ENCODE assay signal across 9 cellular contexts in genomic region chr1:33298623-33299277, GRCh38. TPM values are rescaled to one million over a fixed set of nuclear protein-coding genes. Genes with fewer than 3 reads are reported as not detected.
DNase-seq lines count a peak whose midpoint lies in the region; ATAC-seq and TF ChIP-seq lines count a peak whose summit lies in the region.
"Had no signal": no experiment of that assay in that cellular context is flagged by ENCODE, and none has a peak within 500 bp of the region (broad histone marks: within the 10 kb centered on the region; RNA-seq: fewer than 3 reads in every experiment).

No MANE protein-coding gene starts in this region.

- H3K9me3 ChIP-seq in CD8-positive, alpha-beta memory T cell (ENCODE audit: low read length), result no peaks in the 10 kb centered on the region
- no peaks in the 10 kb centered on the region for H3K9me3 ChIP-seq in naive thymus-derived CD4-positive, alpha-beta T cell (ENCODE audit: control insufficient read depth in 2 of 3, low read length in 3 of 3)

- DNase-seq in CD8-positive, alpha-beta memory T cell, result peak; percentile 21 to 62 (median 28)
- DNase-seq in HFFc6, result peak; percentile 56
- peak; percentile 38 for DNase-seq in NOMO-1 treated with DMSO at 0.1 percent for 48 hours (lab: John Stamatoyannopoulos, UW; ENCODE audit: unreplicated experiment)
- peak; percentile 60 for DNase-seq in activated CD8-positive, alpha-beta memory T cell treated with anti-CD3 and anti-CD28 coated beads, Interleukin-2, amount 50 U/mL, for 4 hours
- DNase-seq in naive thymus-derived CD4-positive, alpha-beta T cell, result peak in 8 of 9 donors; percentile 29 to 62 (median 36)
- peak; percentile 49 to 55 for DNase-seq in stimulated activated naive CD8-positive, alpha-beta T cell treated with anti-CD3 and anti-CD28 coated beads, Interleukin-15, amount 100 ng/mL, for 72 hours

- no peaks in the 10 kb centered on the region for H3K36me3 ChIP-seq in CD8-positive, alpha-beta memory T cell (ENCODE audit: insufficient read depth, low read length)
- H3K36me3 ChIP-seq in naive thymus-derived CD4-positive, alpha-beta T cell (ENCODE audit: control insufficient read depth in 2 of 3, insufficient read depth in 3 of 3, low read length in 3 of 3), result peaks cover 0 to 44% (median 0%) of the 10 kb centered on the region in 3 experiments

- POLR2A ChIA-PET in CD8-positive, alpha-beta memory T cell (lab: Charles Lee), result no interaction called here
- POLR2A ChIA-PET in naive thymus-derived CD4-positive, alpha-beta T cell (lab: Charles Lee), result no interaction called here

- no peak overlapping the region for H3K27ac ChIP-seq in CD8-positive, alpha-beta memory T cell (ENCODE audit: low read depth, low read length)
- H3K27ac ChIP-seq in naive thymus-derived CD4-positive, alpha-beta T cell (ENCODE audit: low read depth, low read length), result no peak overlapping the region

- peaks cover 4 to 42% (median 5%) of the 10 kb centered on the region in 3 donors for H3K36me3 Mint-ChIP-seq in CD8-positive, alpha-beta memory T cell
- H3K36me3 Mint-ChIP-seq in HFFc6 (ENCODE audit: low read depth), result no peaks in the 10 kb centered on the region; the same call in 1 of the 2 replicates
- peaks cover 0 to 50% (median 29%) of the 10 kb centered on the region in 5 donors for H3K36me3 Mint-ChIP-seq in naive thymus-derived CD4-positive, alpha-beta T cell

- intact Hi-C loops in naive thymus-derived CD4-positive, alpha-beta T cell (cut with micrococcal nuclease), result loop anchor here (5.0 to 10.0 kb wide), 4 partner anchors 54 to 364 kb away; no protein-coding TSS in a partner anchor

- peaks cover 17% of the 10 kb centered on the region for H3K4me1 ChIP-seq in CD8-positive, alpha-beta memory T cell (ENCODE audit: insufficient read depth, low read length)
- H3K4me1 ChIP-seq in naive thymus-derived CD4-positive, alpha-beta T cell (ENCODE audit: control insufficient read depth in 2 of 2, insufficient read depth in 2 of 2, low read length in 2 of 2), result peaks cover 8 to 10% of the 10 kb centered on the region in 2 donors

- H3K27me3 Mint-ChIP-seq in CD8-positive, alpha-beta memory T cell, result no peaks in the 10 kb centered on the region
- H3K27me3 Mint-ChIP-seq in HFFc6 (ENCODE audit: insufficient read depth), result no peaks in the 10 kb centered on the region; the same call in none of the 2 replicates
- H3K27me3 Mint-ChIP-seq in naive thymus-derived CD4-positive, alpha-beta T cell, result no peaks in the 10 kb centered on the region
- H3K27me3 Mint-ChIP-seq in stimulated activated naive CD8-positive, alpha-beta T cell treated with anti-CD3 and anti-CD28 coated beads, Interleukin-15, amount 100 ng/mL, for 72 hours, result no peaks in the 10 kb centered on the region

- ATAC-seq in esophagus mucosa, result peak; percentile 65
- ATAC-seq in naive thymus-derived CD4-positive, alpha-beta T cell, result peak; percentile 73
- ATAC-seq in stimulated activated naive CD8-positive, alpha-beta T cell treated with anti-CD3 and anti-CD28 coated beads, Interleukin-15, amount 100 ng/mL, for 72 hours, result peak; percentile 51
- ATAC-seq in GM21737 (IDR thresholded peaks at IDR 0.05; ENCODE audit: unreplicated experiment), result no peak

- no peaks in the 10 kb centered on the region for H3K9me3 Mint-ChIP-seq in CD8-positive, alpha-beta memory T cell
- H3K9me3 Mint-ChIP-seq in HFFc6, result no peaks in the 10 kb centered on the region
- H3K9me3 Mint-ChIP-seq in naive thymus-derived CD4-positive, alpha-beta T cell, result peaks cover 0 to 9% (median 0%) of the 10 kb centered on the region in 11 donors
- H3K9me3 Mint-ChIP-seq in stimulated activated naive CD8-positive, alpha-beta T cell treated with anti-CD3 and anti-CD28 coated beads, Interleukin-15, amount 100 ng/mL, for 72 hours, result peaks cover 4 to 17% of the 10 kb centered on the region in 2 donors

- H3K27ac Mint-ChIP-seq in CD8-positive, alpha-beta memory T cell, result peak overlapping the region in 4 of 8 donors; percentile 7 to 81 (median 48)
- H3K27ac Mint-ChIP-seq in HFFc6, result no peak overlapping the region
- H3K27ac Mint-ChIP-seq in naive thymus-derived CD4-positive, alpha-beta T cell, result no peak overlapping the region
- H3K27ac Mint-ChIP-seq in stimulated activated naive CD8-positive, alpha-beta T cell treated with anti-CD3 and anti-CD28 coated beads, Interleukin-15, amount 100 ng/mL, for 72 hours, result peak overlapping the region in 1 of 2 donors; percentile 83

- CTCF ChIA-PET in CD8-positive, alpha-beta memory T cell (lab: Charles Lee), result interaction anchor here (1.0 to 4.6 kb wide), 5 partner anchors 9 to 70 kb away, joined by 3 to 75 read pairs (median 3); no protein-coding TSS in a partner anchor
- CTCF ChIA-PET in naive thymus-derived CD4-positive, alpha-beta T cell (lab: Charles Lee), result interaction anchor here (0.8 to 6.5 kb wide), 4 partner anchors 27 to 68 kb away, joined by 3 to 118 read pairs (median 4); no protein-coding TSS in a partner anchor

- no peak overlapping the region for H3K4me3 Mint-ChIP-seq in CD8-positive, alpha-beta memory T cell
- H3K4me3 Mint-ChIP-seq in HFFc6, result no peak overlapping the region
- no peak overlapping the region for H3K4me3 Mint-ChIP-seq in naive thymus-derived CD4-positive, alpha-beta T cell
- H3K4me3 Mint-ChIP-seq in stimulated activated naive CD8-positive, alpha-beta T cell treated with anti-CD3 and anti-CD28 coated beads, Interleukin-15, amount 100 ng/mL, for 72 hours, result no peak overlapping the region

- H3K4me1 Mint-ChIP-seq in CD8-positive, alpha-beta memory T cell, result peaks cover 28 to 35% (median 33%) of the 10 kb centered on the region in 3 donors
- H3K4me1 Mint-ChIP-seq in HFFc6 (ENCODE audit: low read depth), result peaks cover 21% of the 10 kb centered on the region
- H3K4me1 Mint-ChIP-seq in naive thymus-derived CD4-positive, alpha-beta T cell, result peaks cover 13 to 40% (median 28%) of the 10 kb centered on the region in 7 donors
- H3K4me1 Mint-ChIP-seq in stimulated activated naive CD8-positive, alpha-beta T cell treated with anti-CD3 and anti-CD28 coated beads, Interleukin-15, amount 100 ng/mL, for 72 hours, result peaks cover 33% of the 10 kb centered on the region

- no peak overlapping the region for H3K4me3 ChIP-seq in CD8-positive, alpha-beta memory T cell (ENCODE audit: low read length)
- H3K4me3 ChIP-seq in naive thymus-derived CD4-positive, alpha-beta T cell (ENCODE audit: low read length), result no peak overlapping the region

- TF ChIP-seq CTCF in HFFc6 (IDR thresholded peaks at IDR 0.05), result peak; percentile 93

- H3K27me3 ChIP-seq in CD8-positive, alpha-beta memory T cell (ENCODE audit: insufficient read depth, low read length, poor library complexity, severe bottlenecking), result no peaks in the 10 kb centered on the region
- H3K27me3 ChIP-seq in naive thymus-derived CD4-positive, alpha-beta T cell (ENCODE audit: control insufficient read depth in 2 of 2, insufficient read depth in 2 of 2, low read length in 2 of 2), result no peaks in the 10 kb centered on the region

RNA-seq across cellular contexts. Expression of gene A3GALT2, which starts 22.1 kb away (rescaled TPM):
- total RNA-seq in CD8-positive, alpha-beta memory T cell, result not detected
- polyA plus RNA-seq in CD8-positive, alpha-beta memory T cell, result not detected
- not detected for total RNA-seq in HFFc6 (2021; fragmentation: NEBNext Ultra II Directional; extraction: Animal tissue kit (Norgen Biotek cat#: 25700))
- total RNA-seq in esophagus mucosa, result not detected
- total RNA-seq in naive thymus-derived CD4-positive, alpha-beta T cell, result not detected
- polyA plus RNA-seq in naive thymus-derived CD4-positive, alpha-beta T cell, result not detected
- total RNA-seq: urinary bladder had no signal
- polyA plus RNA-seq: urinary bladder had no signal

RNA-seq across cellular contexts. Expression of gene ZNF362, which starts 42.5 kb away (rescaled TPM):
- total RNA-seq in CD8-positive, alpha-beta memory T cell, result 1 to 10 TPM; 8.5 to 9.9 TPM
- polyA plus RNA-seq in CD8-positive, alpha-beta memory T cell, result 26.4 TPM
- total RNA-seq in HFFc6 (2021; fragmentation: NEBNext Ultra II Directional; extraction: Animal tissue kit (Norgen Biotek cat#: 25700)), result 10 to 100 TPM; 15.3 to 19.6 (median 17.0) TPM
- 14.0 TPM for total RNA-seq in esophagus mucosa
- 10 to 100 TPM; 24.7 to 30.5 (median 27.0) TPM for total RNA-seq in naive thymus-derived CD4-positive, alpha-beta T cell
- 10 to 100 TPM; 17.2 to 30.0 TPM for polyA plus RNA-seq in naive thymus-derived CD4-positive, alpha-beta T cell
